In genomic region chr12:1373887-1374286, GRCh38 we compare ENCODE assay signal across 21 cellular contexts.
DNase-seq lines count a peak whose midpoint lies in the region; ATAC-seq and TF ChIP-seq lines count a peak whose summit lies in the region.
"Had no signal": no experiment of that assay in that cellular context is flagged by ENCODE, and none has a peak within 500 bp of the region (broad histone marks: within the 10 kb centered on the region; RNA-seq: fewer than 3 reads in every experiment).

No MANE protein-coding gene starts in this region.

- DNase-seq in EL: peak; percentile 26
- DNase-seq in astrocyte of the cerebellum (ENCODE audit: low read depth): peak; percentile 54
- peak; percentile 86 to 94 for DNase-seq in foreskin fibroblast
- peak; percentile 51 for DNase-seq in stromal cell of bone marrow (ENCODE audit: low read depth)
- DNase-seq in effector CD8-positive, alpha-beta T cell (lab: John Stamatoyannopoulos, UW): no peak
- DNase-seq: activated CD8-positive, alpha-beta T cell treated with anti-CD3 and anti-CD28 coated beads, Interleukin-2, amount 10 ng/mL, durations not matched to agents 7 days and 5 days; activated naive CD8-positive, alpha-beta T cell treated with anti-CD3 and anti-CD28 coated beads for 36 hours; activated T-cell treated with anti-CD3 and anti-CD28 coated beads, Interleukin-2, amount 50 U/mL, for 4 hours; DMS153; effector CD4-positive, alpha-beta T cell; esophagus squamous epithelium; left colon; NCI-H1436 treated with DMSO at 0.1 percent for 48 hours; NCI-H2171; NCI-H748 treated with DMSO at 0.1 percent for 48 hours; stimulated activated CD4-positive, alpha-beta T cell treated with anti-CD3 and anti-CD28 coated beads, Interleukin-2, amount 100 ng/mL, for 48 hours; stomach had no signal

- H3K4me3 ChIP-seq in astrocyte of the cerebellum (ENCODE audit: low read depth, low read length) (no peak overlapping the region), foreskin fibroblast (ENCODE audit: low read depth in 1 of 2, low read length in 2 of 2) (no peak overlapping the region)
- H3K4me3 ChIP-seq: esophagus squamous epithelium, stomach, vagina had no signal

- ATAC-seq in GM18873 (IDR thresholded peaks at IDR 0.05; ENCODE audit: low FRiP score, unreplicated experiment) (no peak), GM18858 (IDR thresholded peaks at IDR 0.05; ENCODE audit: unreplicated experiment) (no peak)
- ATAC-seq: activated CD8-positive, alpha-beta T cell treated with anti-CD3 and anti-CD28 coated beads, Interleukin-2, amount 10 ng/mL, durations not matched to agents 7 days and 5 days; activated T-cell treated with anti-CD3 and anti-CD28 coated beads, Interleukin-2, amount 50 U/mL, for 4 hours; left colon; WTC11 had no signal

- no peak for TF ChIP-seq CTCF in astrocyte of the cerebellum (IDR thresholded peaks at IDR 0.05; ENCODE audit: low read depth, low read length, missing control alignments)
- TF ChIP-seq CTCF in foreskin fibroblast (IDR thresholded peaks at IDR 0.05; ENCODE audit: low read depth, low read length): no peak

- in situ Hi-C loops in astrocyte of the cerebellum (cut with HindIII; ENCODE audit: low sequenced_read_pairs): no loop called here
